Comparison of ENCODE assay signal across 17 cellular contexts in genomic region chr20:62349537-62350097, GRCh38. TPM values are rescaled to one million over a fixed set of nuclear protein-coding genes. Genes with fewer than 3 reads are reported as not detected.
DNase-seq lines count a peak whose midpoint lies in the region; ATAC-seq, FAIRE-seq and TF ChIP-seq lines count a peak whose summit lies in the region.
"Had no signal": no experiment of that assay in that cellular context is flagged by ENCODE, and none has a peak within 500 bp of the region (broad histone marks: within the 10 kb centered on the region; RNA-seq: fewer than 3 reads in every experiment).

No MANE protein-coding gene starts in this region.

- no peaks in the 10 kb centered on the region for H4K20me1 ChIP-seq in K562 (replicated peaks; ENCODE audit: control insufficient read depth, insufficient read depth, low read length)

- no peak for TF ChIP-seq EP300 in K562 (IDR thresholded peaks at IDR 0.05; ENCODE audit: low read length)
- TF ChIP-seq EP300 in gastroesophageal sphincter (IDR thresholded peaks at IDR 0.05), result no peak
- no peak for TF ChIP-seq EP300 in suprapubic skin (IDR thresholded peaks at IDR 0.05)

- in situ Hi-C loops in K562 (cut with MboI), result no loop called here

- H3K4me3 ChIP-seq in HEK293 (ENCODE audit: low read depth, low read length) (no peak overlapping the region), K562 (no peak overlapping the region), gastroesophageal sphincter (no peak overlapping the region), suprapubic skin (no peak overlapping the region)
- H3K4me3 ChIP-seq: body of pancreas, testis had no signal

- no peak for TF ChIP-seq CTCF in HEK293 (tag by site-specific recombination; IDR thresholded peaks at IDR 0.05)
- no peak for TF ChIP-seq CTCF in K562 (IDR thresholded peaks at IDR 0.05 in 2 of 3, conservative IDR thresholded peaks at IDR 0.05 in 1 of 3; ENCODE audit: insufficient read depth in 2 of 3, low read depth in 1 of 3, low read length in 3 of 3)
- TF ChIP-seq CTCF in gastroesophageal sphincter (IDR thresholded peaks at IDR 0.05), result no peak
- TF ChIP-seq CTCF in suprapubic skin (IDR thresholded peaks at IDR 0.05), result no peak

- TF ChIP-seq RAD21 in K562 (CRISPR knock-in tag; conservative IDR thresholded peaks at IDR 0.05 in 1 of 2, IDR thresholded peaks at IDR 0.05 in 1 of 2), result no peak

- POLR2A ChIA-PET in HEK293 (lab: Yijun Ruan, JAX), result interaction anchor here (0.7 to 2.2 kb wide), 7 partner anchors 11 to 47 kb away, joined by 3 to 17 read pairs (median 7); partner anchors contain the start of genes LAMA5 and RPS21
- POLR2A ChIA-PET in K562 (lab: Yijun Ruan, JAX), result interaction anchor here (0.9 to 1.3 kb wide), 3 partner anchors 8 to 26 kb away, joined by 3 to 5 read pairs (median 4); no protein-coding TSS in a partner anchor

- peak in 3 of 4 experiments; percentile 41 to 59 (median 48) for DNase-seq in K562 (ENCODE audit: extremely low read depth in 1 of 4, low spot score in 3 of 4)
- no peak for DNase-seq in suprapubic skin (ENCODE audit: low spot score in 2 of 2)
- DNase-seq in NCI-H1092 treated with DMSO at 0.1 percent for 48 hours (lab: John Stamatoyannopoulos, UW), result no peak
- DNase-seq in islet precursor cell, result no peak
- DNase-seq: activated CD8-positive, alpha-beta memory T cell treated with anti-CD3 and anti-CD28 coated beads, Interleukin-2, amount 50 U/mL, for 4 hours; body of pancreas; effector memory CD4-positive, alpha-beta T cell; HFFc6; NCI-H1092; NCI-H2029; SK-N-SH; T-helper 2 cell; testis had no signal

- peaks cover 0 to 67% of the 10 kb centered on the region in 2 experiments; a peak in 2 of 3 replicates for H3K36me3 ChIP-seq in HEK293 (ENCODE audit: control insufficient read depth in 2 of 2, insufficient read depth in 1 of 2, low read length in 2 of 2)
- H3K36me3 ChIP-seq in K562 (ENCODE audit: control insufficient read depth, insufficient read depth, low read length), result peaks cover 72% of the 10 kb centered on the region; the same call in 2 of the 3 replicates
- peaks cover 0 to 72% of the 10 kb centered on the region in 2 donors for H3K36me3 ChIP-seq in gastroesophageal sphincter
- peaks cover 42% of the 10 kb centered on the region for H3K36me3 ChIP-seq in suprapubic skin

- peaks cover under 1% of the 10 kb centered on the region; the same call in 1 of the 3 replicates for H3K79me2 ChIP-seq in K562 (ENCODE audit: control insufficient read depth, insufficient read depth, low read length)

- no peak for FAIRE-seq in K562 (lab: Jason Lieb, UNC)
- FAIRE-seq: colon had no signal

- WGBS in K562 (ENCODE audit: insufficient coverage, low coverage, missing lambda C conversion rate), result 68% methylated on average over 7 of the region's 7 CpGs
- 74 to 93% methylated on average over 2 of the region's 7 CpGs for WGBS in gastroesophageal sphincter (ENCODE audit: low coverage in 1 of 2), 2 donors
- 57% methylated on average over 6 of the region's 7 CpGs for WGBS in suprapubic skin

- H3K9me3 ChIP-seq in HEK293 (ENCODE audit: control insufficient read depth, insufficient read depth, low read depth, low read length) (no peaks in the 10 kb centered on the region), K562 (replicated peaks; ENCODE audit: control insufficient read depth, insufficient read depth, low read depth, low read length) (no peaks in the 10 kb centered on the region), gastroesophageal sphincter (no peaks in the 10 kb centered on the region), suprapubic skin (no peaks in the 10 kb centered on the region)
- H3K9me3 ChIP-seq: body of pancreas, SK-N-SH, testis had no signal

- H3K4me2 ChIP-seq in K562 (ENCODE audit: insufficient read depth, low read length), result no peak overlapping the region
- H3K4me2 ChIP-seq: SK-N-SH had no signal

- CTCF ChIA-PET in HEK293 (lab: Yijun Ruan, JAX) (interaction anchor here (0.7 to 1.4 kb wide), 4 partner anchors 16 to 33 kb away, joined by 3 to 7 read pairs (median 6); no protein-coding TSS in a partner anchor), K562 (lab: Yijun Ruan, JAX; ENCODE audit: low intra/inter-chr PET ratio) (no interaction called here)

- intact Hi-C loops in K562 (cut with micrococcal nuclease), result no loop called here

- TF ChIP-seq POLR2A in K562 (conservative IDR thresholded peaks at IDR 0.05) (no peak), gastroesophageal sphincter (IDR thresholded peaks at IDR 0.05) (no peak), suprapubic skin (IDR thresholded peaks at IDR 0.05) (no peak)

- no peaks in the 10 kb centered on the region for H3K27me3 ChIP-seq in K562 (ENCODE audit: control insufficient read depth in 2 of 2, insufficient read depth in 2 of 2, low read length in 2 of 2)
- no peaks in the 10 kb centered on the region for H3K27me3 ChIP-seq in gastroesophageal sphincter
- no peaks in the 10 kb centered on the region for H3K27me3 ChIP-seq in suprapubic skin
- H3K27me3 ChIP-seq: body of pancreas, testis had no signal

- H3K4me1 ChIP-seq in HEK293 (ENCODE audit: control insufficient read depth, insufficient read depth, low read length) (peaks cover 5% of the 10 kb centered on the region; the same call in 1 of the 2 replicates), K562 (replicated peaks in 1 of 2; ENCODE audit: control insufficient read depth in 2 of 2, insufficient read depth in 2 of 2, low read length in 2 of 2) (peaks cover 0 to 43% of the 10 kb centered on the region in 2 experiments; a peak in 2 of 5 replicates), gastroesophageal sphincter (peaks cover 0 to 40% (median 17%) of the 10 kb centered on the region in 3 donors), suprapubic skin (peaks cover 49% of the 10 kb centered on the region)

- H3K9me1 ChIP-seq in K562 (ENCODE audit: control insufficient read depth, insufficient read depth, low read length), result peaks cover 2% of the 10 kb centered on the region

- H3K27ac ChIP-seq in HEK293 (ENCODE audit: extremely low read depth, low read depth, low read length) (no peak overlapping the region), K562 (ENCODE audit: extremely low read depth, low read depth, low read length) (no peak overlapping the region), gastroesophageal sphincter (peak overlapping the region in 3 of 4 donors; percentile 88 to 94 (median 93)), suprapubic skin (peak overlapping the region; percentile 86)
- H3K27ac ChIP-seq: body of pancreas, testis had no signal

- no peak for ATAC-seq in K562
- ATAC-seq in gastroesophageal sphincter, result no peak
- ATAC-seq in HG03159 (IDR thresholded peaks at IDR 0.05; ENCODE audit: unreplicated experiment), result no peak
- ATAC-seq: body of pancreas had no signal

- BruUV-seq in K562 (replicated peaks; lab: Mats Ljungman, UMichigan), result no TSS peak

- H3K9ac ChIP-seq in K562 (ENCODE audit: insufficient read depth in 1 of 2, low read depth in 2 of 2, low read length in 2 of 2), result no peak overlapping the region
- H3K9ac ChIP-seq: SK-N-SH had no signal

- no peak overlapping the region for H2AFZ ChIP-seq in K562 (ENCODE audit: low read depth, low read length)

RNA-seq across cellular contexts. Expression of gene LAMA5, which starts 17.5 kb away (rescaled TPM):
- 218 and 612 TPM in 2 replicates for total RNA-seq in K562 (2011; cell fraction: chromatin; rRNA removed; ENCODE audit: low replicate concordance)
- 256 and 378 TPM in 2 replicates for total RNA-seq in K562 (2011; cell fraction: nucleolus; rRNA removed)
- 206 and 238 TPM in 2 replicates for total RNA-seq in K562 (2011; cell fraction: nucleoplasm; rRNA removed)
- total RNA-seq in K562 (2014; rRNA removed), result 26.4 and 38.3 TPM in 2 replicates
- 2.2 and 3.2 TPM in 2 replicates for total RNA-seq in K562 (2014; rRNA removed; fragmentation: Illumina TruSeq; extraction: Trizol)
- total RNA-seq in K562 (2015; rRNA removed; fragmentation: Illumina TruSeq; extraction: Trizol), result 11.3 and 11.7 TPM in 2 replicates
- total RNA-seq in K562 (2021), result 86.4 and 101 TPM in 2 replicates
- 4.4 and 10.0 TPM in 2 replicates for polyA plus RNA-seq in K562 (2011; rRNA removed)
- 3.9 and 11.1 TPM in 2 replicates for polyA plus RNA-seq in K562 (2011; cell fraction: cytosol; rRNA removed)
- 130 and 166 TPM in 2 replicates for polyA plus RNA-seq in K562 (2011; cell fraction: nucleus; rRNA removed)
- 49.7 and 63.1 TPM in 2 replicates for polyA plus RNA-seq in K562 (2012)
- 7.8 and 20.0 TPM in 2 replicates for polyA plus RNA-seq in K562 (2014; fragmentation: Illumina TruSeq; extraction: Trizol)
- under 1 TPM; 0.31 to 0.48 TPM for polyA plus RNA-seq in K562 (2014; fragmentation: Nextera tagmentation; extraction: Ambion mirVana)
- 60.2 and 67.3 TPM in 2 replicates for polyA plus RNA-seq in K562 (2014; rRNA removed)
- 1.5 and 1.9 TPM in 2 replicates for polyA minus RNA-seq in K562 (2011; rRNA and poly(A)+ RNA removed)
- 11.0 and 21.3 TPM in 2 replicates for polyA minus RNA-seq in K562 (2011; cell fraction: cytosol; rRNA and poly(A)+ RNA removed)
- 33.7 and 42.1 TPM in 2 replicates for polyA minus RNA-seq in K562 (2011; cell fraction: nucleus; rRNA and poly(A)+ RNA removed)
- total RNA-seq in gastroesophageal sphincter, result 100 to 1,000 TPM in 3 of 4 donors, 10 to 100 TPM in 1; 58.6 to 259 (median 172) TPM
- 100 to 1,000 TPM; 200 to 623 (median 316) TPM for total RNA-seq in suprapubic skin

RNA-seq across cellular contexts. Expression of gene RPS21, which starts 37.3 kb away (rescaled TPM):
- total RNA-seq in K562 (2011; cell fraction: chromatin; rRNA removed; ENCODE audit: low replicate concordance), result 256 and 439 TPM in 2 replicates
- total RNA-seq in K562 (2011; cell fraction: nucleolus; rRNA removed), result 1,390 and 1,394 TPM in 2 replicates
- total RNA-seq in K562 (2011; cell fraction: nucleoplasm; rRNA removed), result 1,168 and 2,200 TPM in 2 replicates
- 1,801 and 2,504 TPM in 2 replicates for total RNA-seq in K562 (2014; rRNA removed)
- 1,196 and 1,380 TPM in 2 replicates for total RNA-seq in K562 (2014; rRNA removed; fragmentation: Illumina TruSeq; extraction: Trizol)
- 1,567 and 1,716 TPM in 2 replicates for total RNA-seq in K562 (2015; rRNA removed; fragmentation: Illumina TruSeq; extraction: Trizol)
- total RNA-seq in K562 (2021), result 3,091 and 3,491 TPM in 2 replicates
- polyA plus RNA-seq in K562 (2011; rRNA removed), result 5,647 and 7,256 TPM in 2 replicates
- 8,200 and 10,658 TPM in 2 replicates for polyA plus RNA-seq in K562 (2011; cell fraction: cytosol; rRNA removed)
- polyA plus RNA-seq in K562 (2011; cell fraction: nucleus; rRNA removed), result 3,206 and 5,803 TPM in 2 replicates
- 4,519 and 5,994 TPM in 2 replicates for polyA plus RNA-seq in K562 (2012)
- 1,908 and 2,386 TPM in 2 replicates for polyA plus RNA-seq in K562 (2014; fragmentation: Illumina TruSeq; extraction: Trizol)
- polyA plus RNA-seq in K562 (2014; fragmentation: Nextera tagmentation; extraction: Ambion mirVana), result 1,000 to 10,000 TPM; 3,588 to 3,968 TPM
- polyA plus RNA-seq in K562 (2014; rRNA removed), result 3,958 and 4,439 TPM in 2 replicates
- 1,429 and 1,744 TPM in 2 replicates for polyA minus RNA-seq in K562 (2011; rRNA and poly(A)+ RNA removed)
- polyA minus RNA-seq in K562 (2011; cell fraction: cytosol; rRNA and poly(A)+ RNA removed), result 755 and 891 TPM in 2 replicates
- 430 and 792 TPM in 2 replicates for polyA minus RNA-seq in K562 (2011; cell fraction: nucleus; rRNA and poly(A)+ RNA removed)
- 1,000 to 10,000 TPM in 3 of 4 donors, 100 to 1,000 TPM in 1; 383 to 2,881 (median 2,372) TPM for total RNA-seq in gastroesophageal sphincter
- total RNA-seq in suprapubic skin, result 1,000 to 10,000 TPM; 1,604 to 3,217 (median 2,363) TPM

RNA-seq across cellular contexts. Expression of gene ADRM1, which starts 46.8 kb away (rescaled TPM):
- 21.6 and 87.3 TPM in 2 replicates for total RNA-seq in K562 (2011; cell fraction: chromatin; rRNA removed; ENCODE audit: low replicate concordance)
- total RNA-seq in K562 (2011; cell fraction: nucleolus; rRNA removed), result 87.6 and 87.7 TPM in 2 replicates
- 41.0 and 41.6 TPM in 2 replicates for total RNA-seq in K562 (2011; cell fraction: nucleoplasm; rRNA removed)
- 223 and 261 TPM in 2 replicates for total RNA-seq in K562 (2014; rRNA removed)
- total RNA-seq in K562 (2014; rRNA removed; fragmentation: Illumina TruSeq; extraction: Trizol), result 22.5 and 32.1 TPM in 2 replicates
- total RNA-seq in K562 (2015; rRNA removed; fragmentation: Illumina TruSeq; extraction: Trizol), result 125 and 136 TPM in 2 replicates
- 159 and 160 TPM in 2 replicates for total RNA-seq in K562 (2021)
- polyA plus RNA-seq in K562 (2011; rRNA removed), result 57.6 and 67.4 TPM in 2 replicates
- polyA plus RNA-seq in K562 (2011; cell fraction: cytosol; rRNA removed), result 69.2 and 237 TPM in 2 replicates
- 65.6 and 116 TPM in 2 replicates for polyA plus RNA-seq in K562 (2011; cell fraction: nucleus; rRNA removed)
- 109 and 153 TPM in 2 replicates for polyA plus RNA-seq in K562 (2012)
- 49.3 and 107 TPM in 2 replicates for polyA plus RNA-seq in K562 (2014; fragmentation: Illumina TruSeq; extraction: Trizol)
- polyA plus RNA-seq in K562 (2014; fragmentation: Nextera tagmentation; extraction: Ambion mirVana), result 10 to 100 TPM in 1 of 2 experiments, 1 to 10 TPM in 1; 5.0 to 21.6 TPM
- polyA plus RNA-seq in K562 (2014; rRNA removed), result 192 and 201 TPM in 2 replicates
- polyA minus RNA-seq in K562 (2011; rRNA and poly(A)+ RNA removed), result 16.1 and 32.6 TPM in 2 replicates
- polyA minus RNA-seq in K562 (2011; cell fraction: cytosol; rRNA and poly(A)+ RNA removed), result 51.8 and 55.0 TPM in 2 replicates
- polyA minus RNA-seq in K562 (2011; cell fraction: nucleus; rRNA and poly(A)+ RNA removed), result 42.8 and 44.0 TPM in 2 replicates
- 100 to 1,000 TPM; 131 to 182 (median 151) TPM for total RNA-seq in gastroesophageal sphincter
- total RNA-seq in suprapubic skin, result 100 to 1,000 TPM in 3 of 4 donors, 10 to 100 TPM in 1; 84.7 to 155 (median 146) TPM

RNA-seq across cellular contexts. Expression of gene CABLES2, which starts 57.5 kb away (rescaled TPM):
- 3.6 and 7.1 TPM in 2 replicates for total RNA-seq in K562 (2011; cell fraction: chromatin; rRNA removed; ENCODE audit: low replicate concordance)
- 3.0 and 3.3 TPM in 2 replicates for total RNA-seq in K562 (2011; cell fraction: nucleolus; rRNA removed)
- total RNA-seq in K562 (2011; cell fraction: nucleoplasm; rRNA removed), result 2.5 and 3.0 TPM in 2 replicates
- 1.2 and 2.0 TPM in 2 replicates for total RNA-seq in K562 (2014; rRNA removed)
- total RNA-seq in K562 (2014; rRNA removed; fragmentation: Illumina TruSeq; extraction: Trizol), result 0.93 and 1.3 TPM in 2 replicates
- 1.4 and 1.6 TPM in 2 replicates for total RNA-seq in K562 (2015; rRNA removed; fragmentation: Illumina TruSeq; extraction: Trizol)
- 3.7 and 4.2 TPM in 2 replicates for total RNA-seq in K562 (2021)
- polyA plus RNA-seq in K562 (2011; rRNA removed), result 2.2 and 2.5 TPM in 2 replicates
- 2.6 and 3.8 TPM in 2 replicates for polyA plus RNA-seq in K562 (2011; cell fraction: cytosol; rRNA removed)
- 5.3 and 9.0 TPM in 2 replicates for polyA plus RNA-seq in K562 (2011; cell fraction: nucleus; rRNA removed)
- polyA plus RNA-seq in K562 (2012), result 3.9 and 7.7 TPM in 2 replicates
- 2.7 and 3.2 TPM in 2 replicates for polyA plus RNA-seq in K562 (2014; fragmentation: Illumina TruSeq; extraction: Trizol)
- polyA plus RNA-seq in K562 (2014; fragmentation: Nextera tagmentation; extraction: Ambion mirVana), result under 1 TPM; 0.46 to 0.72 TPM
- 2.1 and 2.2 TPM in 2 replicates for polyA plus RNA-seq in K562 (2014; rRNA removed)
- polyA minus RNA-seq in K562 (2011; rRNA and poly(A)+ RNA removed), result 1.1 and 1.7 TPM in 2 replicates
- polyA minus RNA-seq in K562 (2011; cell fraction: cytosol; rRNA and poly(A)+ RNA removed), result 5.1 and 5.4 TPM in 2 replicates
- polyA minus RNA-seq in K562 (2011; cell fraction: nucleus; rRNA and poly(A)+ RNA removed), result 1.6 and 1.7 TPM in 2 replicates
- 1 to 10 TPM; 2.7 to 9.8 (median 3.8) TPM for total RNA-seq in gastroesophageal sphincter
- 1 to 10 TPM; 3.8 to 7.2 (median 4.5) TPM for total RNA-seq in suprapubic skin

Comparison
In these comparisons a context has a peak if more than half of its experiments do, and no peak if none do; other contexts are left out.
1. H3K27ac ChIP-seq: peak in gastroesophageal sphincter (3 of 4) and suprapubic skin (single experiment); none in HEK293 (single experiment) and K562 (single experiment).
2. DNase-seq: peak in K562 (3 of 4); none in suprapubic skin (0 of 2), NCI-H1092 treated with DMSO at 0.1 percent for 48 hours (single experiment) and islet precursor cell (single experiment).
3. Of the 44 proteins assayed by ChIP-seq in both K562 and HEK293: peak only in K562: none; only in HEK293: PATZ1; in both: none; in neither: 43.